In the genomic region with DNA sequence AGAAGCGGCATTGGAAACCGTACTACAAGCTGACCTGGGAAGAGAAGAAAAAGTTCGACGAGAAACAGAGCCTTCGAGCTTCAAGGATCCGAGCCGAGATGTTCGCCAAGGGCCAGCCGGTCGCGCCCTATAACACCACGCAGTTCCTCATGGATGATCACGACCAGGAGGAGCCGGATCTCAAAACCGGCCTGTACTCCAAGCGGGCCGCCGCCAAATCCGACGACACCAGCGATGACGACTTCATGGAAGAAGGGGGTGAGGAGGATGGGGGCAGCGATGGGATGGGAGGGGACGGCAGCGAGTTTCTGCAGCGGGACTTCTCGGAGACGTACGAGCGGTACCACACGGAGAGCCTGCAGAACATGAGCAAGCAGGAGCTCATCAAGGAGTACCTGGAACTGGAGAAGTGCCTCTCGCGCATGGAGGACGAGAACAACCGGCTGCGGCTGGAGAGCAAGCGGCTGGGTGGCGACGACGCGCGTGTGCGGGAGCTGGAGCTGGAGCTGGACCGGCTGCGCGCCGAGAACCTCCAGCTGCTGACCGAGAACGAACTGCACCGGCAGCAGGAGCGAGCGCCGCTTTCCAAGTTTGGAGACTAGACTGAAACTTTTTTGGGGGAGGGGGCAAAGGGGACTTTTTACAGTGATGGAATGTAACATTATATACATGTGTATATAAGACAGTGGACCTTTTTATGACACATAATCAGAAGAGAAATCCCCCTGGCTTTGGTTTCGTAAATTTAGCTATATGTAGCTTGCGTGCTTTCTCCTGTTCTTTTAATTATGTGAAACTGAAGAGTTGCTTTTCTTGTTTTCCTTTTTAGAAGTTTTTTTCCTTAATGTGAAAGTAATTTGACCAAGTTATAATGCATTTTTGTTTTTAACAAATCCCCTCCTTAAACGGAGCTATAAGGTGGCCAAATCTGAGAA, we compare ENCODE assay signal across 8 cellular contexts. TPM values are rescaled to one million over a fixed set of nuclear protein-coding genes. Genes with fewer than 3 reads are reported as not detected.
DNase-seq lines count a peak whose midpoint lies in the region; ATAC-seq and TF ChIP-seq lines count a peak whose summit lies in the region.

No MANE protein-coding gene starts in this region.

- H3K4me1 ChIP-seq in uterus: peaks cover 7 to 8% of the 10 kb centered on the region in 2 donors

- intact Hi-C loops in activated T-helper 2 cell treated with anti-CD3 and anti-CD28 coated beads, Interferon-gamma antibody, Interleukin-2, Interleukin-4, amounts not matched to agents 10 μg/mL and 5 μg/mL and 100 μg/mL, durations not matched to agents 14 hours and 24 hours and 36 hours (cut with micrococcal nuclease): loop anchor here (2.0 to 5.0 kb wide), 5 partner anchors 23 to 163 kb away; a partner anchor contains a TSS
- intact Hi-C loops in uterus (cut with DNase I; ENCODE audit: low total_unique reads): no loop called here

- peak overlapping the region; percentile 97 to 99 for H3K27ac ChIP-seq in uterus

- peaks cover 26% of the 10 kb centered on the region for H3K36me3 Mint-ChIP-seq in activated T-helper 2 cell treated with anti-CD3 and anti-CD28 coated beads, Interferon-gamma antibody, Interleukin-2, Interleukin-4, amounts not matched to agents 10 μg/mL and 5 μg/mL and 100 μg/mL, durations not matched to agents 14 hours and 24 hours and 36 hours (ENCODE audit: low read depth)
- H3K36me3 Mint-ChIP-seq in nephron (ENCODE audit: low read depth): peaks cover 3% of the 10 kb centered on the region

- ATAC-seq in GM19463 (IDR thresholded peaks at IDR 0.05; ENCODE audit: unreplicated experiment): no peak

- H3K9me3 ChIP-seq in uterus: no peaks in the 10 kb centered on the region

- peak overlapping the region; percentile 99 for H3K27ac Mint-ChIP-seq in activated T-helper 2 cell treated with anti-CD3 and anti-CD28 coated beads, Interferon-gamma antibody, Interleukin-2, Interleukin-4, amounts not matched to agents 10 μg/mL and 5 μg/mL and 100 μg/mL, durations not matched to agents 14 hours and 24 hours and 36 hours
- H3K27ac Mint-ChIP-seq in nephron: peak overlapping the region; percentile 100

- H3K9me3 Mint-ChIP-seq in activated T-helper 2 cell treated with anti-CD3 and anti-CD28 coated beads, Interferon-gamma antibody, Interleukin-2, Interleukin-4, amounts not matched to agents 10 μg/mL and 5 μg/mL and 100 μg/mL, durations not matched to agents 14 hours and 24 hours and 36 hours: no peaks in the 10 kb centered on the region
- H3K9me3 Mint-ChIP-seq in nephron: no peaks in the 10 kb centered on the region

- DNase-seq in SIG-M5 treated with dmso at 0.1 percent for 504 hours (lab: John Stamatoyannopoulos, UW; ENCODE audit: unreplicated experiment): peak; percentile 69
- no peak for DNase-seq in SIG-M5 (lab: John Stamatoyannopoulos, UW)
- DNase-seq in NCI-H460 (ENCODE audit: extremely low read depth, low read depth): peak; percentile 48
- peak; percentile 41 for DNase-seq in activated T-helper 2 cell treated with anti-CD3 and anti-CD28 coated beads, Interferon-gamma antibody, Interleukin-2, Interleukin-4, amounts not matched to agents 10 μg/mL and 5 μg/mL and 100 μg/mL, durations not matched to agents 14 hours and 24 hours and 36 hours (ENCODE audit: low spot score)
- DNase-seq in fibroblast of pulmonary artery (ENCODE audit: low read depth): peak; percentile 61
- DNase-seq in uterus: peak; percentile 75 to 80

- H3K27me3 ChIP-seq in uterus: no peaks in the 10 kb centered on the region

- no peaks in the 10 kb centered on the region for H3K36me3 ChIP-seq in uterus

- H3K4me3 ChIP-seq in fibroblast of pulmonary artery (replicated peaks; ENCODE audit: low read depth, low read length): peak overlapping the region; percentile 99
- H3K4me3 ChIP-seq in uterus: peak overlapping the region; percentile 71 to 76

- peaks cover 26% of the 10 kb centered on the region for H3K4me1 Mint-ChIP-seq in activated T-helper 2 cell treated with anti-CD3 and anti-CD28 coated beads, Interferon-gamma antibody, Interleukin-2, Interleukin-4, amounts not matched to agents 10 μg/mL and 5 μg/mL and 100 μg/mL, durations not matched to agents 14 hours and 24 hours and 36 hours (ENCODE audit: low read depth)
- H3K4me1 Mint-ChIP-seq in nephron: peaks cover 36% of the 10 kb centered on the region

- no peak for TF ChIP-seq CTCF in fibroblast of pulmonary artery (IDR thresholded peaks at IDR 0.05; ENCODE audit: low read length, missing control alignments)
- no peak for TF ChIP-seq CTCF in nephron (IDR thresholded peaks at IDR 0.05; ENCODE audit: unreplicated experiment in 3 of 3)
- TF ChIP-seq CTCF in uterus (IDR thresholded peaks at IDR 0.05): no peak

- H3K4me3 Mint-ChIP-seq in activated T-helper 2 cell treated with anti-CD3 and anti-CD28 coated beads, Interferon-gamma antibody, Interleukin-2, Interleukin-4, amounts not matched to agents 10 μg/mL and 5 μg/mL and 100 μg/mL, durations not matched to agents 14 hours and 24 hours and 36 hours (ENCODE audit: low read depth): peak overlapping the region; percentile 99
- peak overlapping the region; percentile 92 to 100 (median 96) for H3K4me3 Mint-ChIP-seq in nephron

- no peaks in the 10 kb centered on the region for H3K27me3 Mint-ChIP-seq in activated T-helper 2 cell treated with anti-CD3 and anti-CD28 coated beads, Interferon-gamma antibody, Interleukin-2, Interleukin-4, amounts not matched to agents 10 μg/mL and 5 μg/mL and 100 μg/mL, durations not matched to agents 14 hours and 24 hours and 36 hours (ENCODE audit: low read depth)
- no peaks in the 10 kb centered on the region for H3K27me3 Mint-ChIP-seq in nephron (ENCODE audit: low read depth)

- no peak for TF ChIP-seq POLR2A in uterus (IDR thresholded peaks at IDR 0.05)

RNA-seq across cellular contexts. Expression of a gene that starts 1.7 kb away (rescaled TPM):
- 11.5 and 19.0 TPM in 2 replicates for total RNA-seq in NCI-H460 (2014; rRNA removed; shearing (Covaris generic))
- polyA plus RNA-seq in NCI-H460 (2014; cell fraction: nucleus; rRNA removed): 5.2 and 7.5 TPM in 2 replicates
- total RNA-seq in activated T-helper 2 cell treated with anti-CD3 and anti-CD28 coated beads, Interferon-gamma antibody, Interleukin-2, Interleukin-4, amounts not matched to agents 10 μg/mL and 5 μg/mL and 100 μg/mL, durations not matched to agents 14 hours and 24 hours and 36 hours: 46.4 and 48.1 TPM in 2 replicates
- total RNA-seq in uterus: 10 to 100 TPM; 23.8 to 60.6 (median 26.7) TPM

RNA-seq across cellular contexts. Expression of a gene that starts 11.7 kb away (rescaled TPM):
- 4.0 and 6.4 TPM in 2 replicates for total RNA-seq in NCI-H460 (2014; rRNA removed; shearing (Covaris generic))
- 9.2 and 9.3 TPM in 2 replicates for polyA plus RNA-seq in NCI-H460 (2014; cell fraction: nucleus; rRNA removed)
- total RNA-seq in activated T-helper 2 cell treated with anti-CD3 and anti-CD28 coated beads, Interferon-gamma antibody, Interleukin-2, Interleukin-4, amounts not matched to agents 10 μg/mL and 5 μg/mL and 100 μg/mL, durations not matched to agents 14 hours and 24 hours and 36 hours: 7.5 and 7.8 TPM in 2 replicates
- total RNA-seq in uterus: 10 to 100 TPM in 1 of 4 donors, 1 to 10 TPM in 2, not detected in 1; 3.0 to 11.6 (median 7.6) TPM

RNA-seq across cellular contexts. Expression of a gene that starts 14.4 kb away (rescaled TPM):
- 12.0 and 12.3 TPM in 2 replicates for total RNA-seq in NCI-H460 (2014; rRNA removed; shearing (Covaris generic))
- 42.4 and 51.4 TPM in 2 replicates for polyA plus RNA-seq in NCI-H460 (2014; cell fraction: nucleus; rRNA removed)
- total RNA-seq in activated T-helper 2 cell treated with anti-CD3 and anti-CD28 coated beads, Interferon-gamma antibody, Interleukin-2, Interleukin-4, amounts not matched to agents 10 μg/mL and 5 μg/mL and 100 μg/mL, durations not matched to agents 14 hours and 24 hours and 36 hours: 12.8 and 15.9 TPM in 2 replicates
- 10 to 100 TPM in 3 of 4 donors, 1 to 10 TPM in 1; 7.8 to 37.7 (median 26.1) TPM for total RNA-seq in uterus

RNA-seq across cellular contexts. Expression of a gene that starts 17.6 kb away (rescaled TPM):
- total RNA-seq in NCI-H460 (2014; rRNA removed; shearing (Covaris generic)): 92.9 and 99.6 TPM in 2 replicates
- 78.6 and 108 TPM in 2 replicates for polyA plus RNA-seq in NCI-H460 (2014; cell fraction: nucleus; rRNA removed)
- 4.0 and 4.4 TPM in 2 replicates for total RNA-seq in activated T-helper 2 cell treated with anti-CD3 and anti-CD28 coated beads, Interferon-gamma antibody, Interleukin-2, Interleukin-4, amounts not matched to agents 10 μg/mL and 5 μg/mL and 100 μg/mL, durations not matched to agents 14 hours and 24 hours and 36 hours
- total RNA-seq in uterus: 10 to 100 TPM in 2 of 4 donors, 1 to 10 TPM in 2; 1.5 to 90.8 (median 8.9) TPM
